8 cellular contexts compared by ENCODE assay signal in genomic region chr11:3840870-3841425, GRCh38. TPM values are rescaled to one million over a fixed set of nuclear protein-coding genes. Genes with fewer than 3 reads are reported as not detected.
DNase-seq lines count a peak whose midpoint lies in the region; ATAC-seq and TF ChIP-seq lines count a peak whose summit lies in the region.

Gene RHOG (minus strand): TSS chr11:3840959. CDS start chr11:3828138, 12,821 bp downstream.

- peak within 1 kb of the TSS; percentile 82 for H3K4me3 Mint-ChIP-seq in WTC11

- no peaks in the 10 kb centered on the region for H3K36me3 ChIP-seq in mesendoderm (ENCODE audit: control insufficient read depth, insufficient read depth, low read length)

- peak within 1 kb of the TSS; percentile 36; the same call in 1 of the 2 replicates for H3K27ac Mint-ChIP-seq in WTC11

- H3K27ac ChIP-seq in mesendoderm (ENCODE audit: low read depth, low read length) = peak within 1 kb of the TSS; percentile 55
- peak within 1 kb of the TSS; percentile 98 for H3K27ac ChIP-seq in substantia nigra (ENCODE audit: low read depth, low read length, poor library complexity, severe bottlenecking)

- H2BK5ac ChIP-seq in mesendoderm (ENCODE audit: low read length) = peak within 1 kb of the TSS; percentile 5

- peaks cover 39% of the 10 kb centered on the region for H3K4me1 Mint-ChIP-seq in WTC11

- H3K79me2 ChIP-seq in mesendoderm (ENCODE audit: control insufficient read depth, insufficient read depth, low read length) = peaks cover 32% of the 10 kb centered on the region

- H2AK5ac ChIP-seq in mesendoderm (ENCODE audit: low read length) = no peak within 1 kb of the TSS

- H3K9ac ChIP-seq in mesendoderm (ENCODE audit: low read length) = peak within 1 kb of the TSS; percentile 87

- H2BK120ac ChIP-seq in mesendoderm (ENCODE audit: low read depth, low read length) = peak within 1 kb of the TSS; percentile 69

- CTCF ChIA-PET in WTC11 (lab: Charles Lee) = interaction anchor here (0.6 to 7.2 kb wide), 26 partner anchors 10 to 347 kb away, joined by 3 to 165 read pairs (median 4); partner anchors contain the start of genes NUP98, PGAP2 and STIM1

- H3K4me1 ChIP-seq in mesendoderm (ENCODE audit: control insufficient read depth, low read depth, low read length) = peaks cover 17% of the 10 kb centered on the region

- H4K8ac ChIP-seq in mesendoderm (ENCODE audit: low read depth, low read length) = peak within 1 kb of the TSS; percentile 95

- peak within 1 kb of the TSS; percentile 79 for H3K4me2 ChIP-seq in mesendoderm (ENCODE audit: low read length)

- peak within 1 kb of the TSS; percentile 97 for H3K18ac ChIP-seq in mesendoderm (ENCODE audit: low read length)

- H3K36me3 Mint-ChIP-seq in WTC11 = no peaks in the 10 kb centered on the region

- POLR2A ChIA-PET in WTC11 (lab: Charles Lee) = interaction anchor here (0.6 to 2.5 kb wide), 6 partner anchors 9 to 237 kb away, joined by 3 to 17 read pairs (median 4); partner anchors contain the start of gene STIM1

- peak within 1 kb of the TSS; percentile 90 for H3K56ac ChIP-seq in mesendoderm (ENCODE audit: low read length)

- peak within 1 kb of the TSS; percentile 99 for H3K4ac ChIP-seq in mesendoderm (ENCODE audit: low read depth, low read length)

- H3K23ac ChIP-seq in mesendoderm (ENCODE audit: low read length) = no peak within 1 kb of the TSS

- peaks cover 32% of the 10 kb centered on the region for H3K79me1 ChIP-seq in mesendoderm (ENCODE audit: low read length)

- ATAC-seq in HG02798 (IDR thresholded peaks at IDR 0.05; ENCODE audit: poor library complexity, unreplicated experiment) = peak; percentile 49
- ATAC-seq in WTC11 = peak; percentile 75

- peak within 1 kb of the TSS; percentile 65 for H3K4me3 ChIP-seq in mesendoderm (ENCODE audit: low read length)

- H3K9me3 Mint-ChIP-seq in WTC11 = no peaks in the 10 kb centered on the region

- H2BK15ac ChIP-seq in mesendoderm (replicated peaks; ENCODE audit: low read depth) = no peak within 1 kb of the TSS

- DNase-seq in ACHN (peak; percentile 78), GM13977 (ENCODE audit: low spot score) (peak; percentile 96), NCI-H146 treated with DMSO at 0.1 percent for 48 hours (lab: John Stamatoyannopoulos, UW; ENCODE audit: unreplicated experiment) (peak; percentile 55), WTC11 (ENCODE audit: low spot score) (peak; percentile 73), mesendoderm (peak; percentile 85), substantia nigra (lab: John Stamatoyannopoulos, UW) (peak in 46 of 49 donors; percentile 58 to 97 (median 80))

- no peak for TF ChIP-seq CTCF in GM13977 (IDR thresholded peaks at IDR 0.05; ENCODE audit: extremely low read depth, insufficient read depth, missing control alignments)
- TF ChIP-seq CTCF in WTC11 (IDR thresholded peaks at IDR 0.05) = no peak

- WGBS in mesendoderm (ENCODE audit: extremely low coverage, insufficient coverage, low lambda C conversion rate) = no CpG with 5 or more reads among the region's 42 CpGs

- H3K27me3 ChIP-seq in mesendoderm (ENCODE audit: insufficient read depth, low read length, poor library complexity) = no peaks in the 10 kb centered on the region

- peaks cover 9% of the 10 kb centered on the region for H3K27me3 Mint-ChIP-seq in WTC11 (ENCODE audit: low read depth)

- H4K5ac ChIP-seq in mesendoderm (ENCODE audit: low read length) = no peak within 1 kb of the TSS

- in situ Hi-C loops in ACHN (cut with HindIII; ENCODE audit: low pct_ligation_motif_present, low pct_unique_long_range_greater_than_20kb, low sequenced_read_pairs) = no loop called here
- in situ Hi-C loops in GM13977 (cut with MboI; ENCODE audit: low pct_unique_long_range_greater_than_20kb, low sequenced_read_pairs, unreplicated experiment) = no loop called here
- in situ Hi-C loops in endometrial microvascular endothelial cells (cut with HindIII; ENCODE audit: inconsistent ontology term, low pct_unique_long_range_greater_than_20kb, low sequenced_read_pairs) = no loop called here

TF ChIP-seq in WTC11, 78 proteins besides CTCF, POLR2A, EP300 and RAD21:
- TF ChIP-seq ZNF232 (CRISPR knock-in tag; IDR thresholded peaks at IDR 0.05) (0 out of 2 replicates have a peak, but pooled peaks have one; percentile 21), ARID4B (CRISPR knock-in tag; IDR thresholded peaks at IDR 0.05; ENCODE audit: borderline replicate concordance) (peak; percentile 7; the same call in 1 of the 2 replicates), ZNF532 (CRISPR knock-in tag; IDR thresholded peaks at IDR 0.05; ENCODE audit: borderline replicate concordance) (no peak), SP1 (CRISPR knock-in tag; conservative IDR thresholded peaks at IDR 0.05) (0 out of 2 replicates have a peak, but pooled peaks have one; percentile 14), ESRRA (CRISPR knock-in tag; IDR thresholded peaks at IDR 0.05; ENCODE audit: borderline replicate concordance) (peak; percentile 57; the same call in 1 of the 2 replicates), ZNF416 (CRISPR knock-in tag; IDR thresholded peaks at IDR 0.05) (no peak), ZBTB43 (CRISPR knock-in tag; IDR thresholded peaks at IDR 0.05) (no peak)

RNA-seq across cellular contexts. Expression of gene RHOG, which starts in this region (rescaled TPM):
- total RNA-seq in WTC11 (2021) (28.8 to 33.6 TPM (median 28.8 TPM) in 3 replicates), endometrial microvascular endothelial cells (ENCODE audit: inconsistent ontology term) (76.6 TPM)
- 38.2 TPM for polyA plus RNA-seq in mesendoderm (2013, experiment 1 of 2)
- 34.7 TPM for polyA plus RNA-seq in mesendoderm (2013, experiment 2 of 2)

Comparison
In these comparisons a context has a peak if more than half of its experiments do, and no peak if none do; other contexts are left out.
1. Peak in every context shown above with its lines: DNase-seq, ATAC-seq, H3K4me3 ChIP-seq and H3K27ac ChIP-seq.